In genomic region chr20:48861444-48861843, GRCh38 we compare ENCODE assay signal across 2 cellular contexts.
TF ChIP-seq lines count a peak whose summit lies in the region.

No MANE protein-coding gene starts in this region.

TF ChIP-seq in GM23338, 12 proteins besides CTCF, POLR2A, EP300 and RAD21:
- TF ChIP-seq ZNF462 (CRISPR knock-in tag; IDR thresholded peaks at IDR 0.05) (no peak), NANOG (IDR thresholded peaks at IDR 0.05; ENCODE audit: borderline replicate concordance) (no peak), ZNF114 (CRISPR knock-in tag; IDR thresholded peaks at IDR 0.05) (no peak), REST (IDR thresholded peaks at IDR 0.05; ENCODE audit: unreplicated experiment) (no peak), STAT1 (IDR thresholded peaks at IDR 0.05; ENCODE audit: unreplicated experiment) (no peak), ZNF331 (CRISPR knock-in tag; IDR thresholded peaks at IDR 0.05; ENCODE audit: low read depth) (no peak), EZH2 (IDR thresholded peaks at IDR 0.05; ENCODE audit: low read depth, unreplicated experiment) (no peak), POLR2AphosphoS5 (IDR thresholded peaks at IDR 0.05; ENCODE audit: low read depth) (no peak), ETS1 (IDR thresholded peaks at IDR 0.05) (no peak), EZH2phosphoT487 (IDR thresholded peaks at IDR 0.05; ENCODE audit: unreplicated experiment) (no peak), JUNB (IDR thresholded peaks at IDR 0.05; ENCODE audit: unreplicated experiment) (no peak), CREB1 (CRISPR knock-in tag; IDR thresholded peaks at IDR 0.05; ENCODE audit: low read depth) (no peak)

TF ChIP-seq in GM12878, 131 proteins besides CTCF, POLR2A, EP300 and RAD21 (continues in another document):
- TF ChIP-seq CBX3 (IDR thresholded peaks at IDR 0.05; ENCODE audit: borderline replicate concordance, low read depth) (no peak), BHLHE40 (IDR thresholded peaks at IDR 0.05; ENCODE audit: borderline replicate concordance in 1 of 2, low read depth in 2 of 2, low read length in 1 of 2) (no peak), SMARCA5 (IDR thresholded peaks at IDR 0.05) (no peak), NRF1 (conservative IDR thresholded peaks at IDR 0.05; ENCODE audit: low read depth, low read length) (no peak), NFIC (IDR thresholded peaks at IDR 0.05; ENCODE audit: low read depth, low read length) (no peak), ZNF687 (IDR thresholded peaks at IDR 0.05) (0 out of 2 replicates have a peak, but pooled peaks have one; percentile 18), CEBPB (IDR thresholded peaks at IDR 0.05; ENCODE audit: borderline replicate concordance in 1 of 2, low read depth in 2 of 2, low read length in 2 of 2) (no peak), MYB (IDR thresholded peaks at IDR 0.05; ENCODE audit: borderline replicate concordance, low read depth, low read length) (no peak), BMI1 (IDR thresholded peaks at IDR 0.05; ENCODE audit: borderline replicate concordance) (no peak), FOS (IDR thresholded peaks at IDR 0.05; ENCODE audit: borderline replicate concordance, extremely low read depth, insufficient read length) (no peak), ATF2 (IDR thresholded peaks at IDR 0.05; ENCODE audit: low read length) (no peak), NFYA (IDR thresholded peaks at IDR 0.05; ENCODE audit: borderline replicate concordance, low read depth, low read length) (no peak), PKNOX1 (IDR thresholded peaks at IDR 0.05) (0 out of 2 replicates have a peak, but pooled peaks have one; percentile 20), NR2C1 (IDR thresholded peaks at IDR 0.05) (no peak), SUZ12 (IDR thresholded peaks at IDR 0.05; ENCODE audit: unreplicated experiment) (no peak), YY1 (IDR thresholded peaks at IDR 0.05; ENCODE audit: low read depth, low read length) (0 out of 2 replicates have a peak, but pooled peaks have one; percentile 29), TCF12 (IDR thresholded peaks at IDR 0.05; ENCODE audit: low read depth, low read length) (peak; percentile 83), TAF1 (IDR thresholded peaks at IDR 0.05; ENCODE audit: borderline replicate concordance, low read depth, low read length) (0 out of 2 replicates have a peak, but pooled peaks have one; percentile 26), RB1 (IDR thresholded peaks at IDR 0.05; ENCODE audit: borderline replicate concordance) (no peak), NR2F1 (conservative IDR thresholded peaks at IDR 0.05) (peak; percentile 41; the same call in 1 of the 2 replicates), POLR2AphosphoS2 (IDR thresholded peaks at IDR 0.05; ENCODE audit: low read depth, low read length) (no peak), KLF5 (IDR thresholded peaks at IDR 0.05; ENCODE audit: partially characterized antibody) (no peak), MAX (IDR thresholded peaks at IDR 0.05; ENCODE audit: low read depth, low read length) (no peak), HDAC2 (IDR thresholded peaks at IDR 0.05) (no peak), IKZF1 (conservative IDR thresholded peaks at IDR 0.05) (peak; percentile 72), CEBPZ (IDR thresholded peaks at IDR 0.05; ENCODE audit: low read depth, low read length) (no peak), EZH2 (IDR thresholded peaks at IDR 0.05; ENCODE audit: borderline replicate concordance, control insufficient read depth, low read depth, low read length) (no peak), ATF3 (IDR thresholded peaks at IDR 0.05; ENCODE audit: borderline replicate concordance, extremely low read depth, low read depth, low read length) (no peak), PBX3 (IDR thresholded peaks at IDR 0.05; ENCODE audit: insufficient replicate concordance, low read depth, low read length) (no peak), ESRRA (IDR thresholded peaks at IDR 0.05; ENCODE audit: low read length) (no peak), SP1 (IDR thresholded peaks at IDR 0.05; ENCODE audit: low read depth, low read length) (no peak), CBFB (IDR thresholded peaks at IDR 0.05; ENCODE audit: low read depth) (no peak), SRF (IDR thresholded peaks at IDR 0.05; ENCODE audit: low read depth in 2 of 2, low read length in 2 of 2) (no peak), TCF3 (IDR thresholded peaks at IDR 0.05; ENCODE audit: borderline replicate concordance, insufficient read depth, low read depth, low read length) (0 out of 2 replicates have a peak, but pooled peaks have one; percentile 9), EED (IDR thresholded peaks at IDR 0.05; ENCODE audit: low read depth) (no peak), MTA2 (IDR thresholded peaks at IDR 0.05; ENCODE audit: low read depth) (0 out of 2 replicates have a peak, but pooled peaks have one; percentile 14), IKZF2 (IDR thresholded peaks at IDR 0.05) (peak in 1 of 2 experiments; percentile 44; a peak in 2 of 4 replicates), E2F8 (IDR thresholded peaks at IDR 0.05; ENCODE audit: low read depth, partially characterized antibody) (no peak), RUNX3 (IDR thresholded peaks at IDR 0.05; ENCODE audit: low read length) (peak; percentile 56), RELA (IDR thresholded peaks at IDR 0.05; ENCODE audit: borderline replicate concordance, partially characterized antibody) (peak; percentile 45), POLR2AphosphoS5 (IDR thresholded peaks at IDR 0.05; ENCODE audit: low read length) (no peak), STAT3 (IDR thresholded peaks at IDR 0.05; ENCODE audit: low read depth, low read length) (no peak), GATAD2B (conservative IDR thresholded peaks at IDR 0.05; ENCODE audit: low read depth) (no peak), RELB (IDR thresholded peaks at IDR 0.05; ENCODE audit: low read depth) (peak; percentile 51; the same call in 1 of the 2 replicates)
